ENCODE assay signal across 23 cellular contexts in the genomic region with DNA sequence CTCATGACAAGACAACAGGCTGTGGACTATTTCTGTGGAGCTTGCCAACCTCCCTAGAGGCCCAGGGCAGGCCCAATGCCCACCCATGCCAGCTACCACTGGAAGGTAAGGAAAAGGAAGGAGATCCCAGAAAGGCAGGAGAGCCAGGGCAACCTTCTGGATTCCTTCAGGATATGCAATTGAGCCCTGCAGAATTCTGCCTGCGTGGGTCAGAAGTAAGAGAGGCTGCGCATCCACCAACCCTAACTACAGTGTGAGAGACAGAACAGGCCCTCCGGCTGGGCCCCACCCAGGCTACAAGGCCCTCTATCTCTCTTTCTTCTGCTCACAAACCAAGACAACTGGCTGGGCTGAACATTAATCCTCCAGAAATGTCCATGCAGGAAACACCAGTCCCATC.
"Had no signal": no experiment of that assay in that cellular context is flagged by ENCODE, and none has a peak within 500 bp of the region (broad histone marks: within the 10 kb centered on the region; RNA-seq: fewer than 3 reads in every experiment).

No MANE protein-coding gene starts in this region.

- DNase-seq: activated CD4-positive, alpha-beta T cell treated with anti-CD3 and anti-CD28 coated beads, Interleukin-2, amount 10 ng/mL, durations not matched to agents 24 days and 14 days; activated CD4-positive, alpha-beta T cell treated with anti-CD3 and anti-CD28 coated beads, Interleukin-2, amount 50 U/mL, for 48 hours; activated gamma-delta T cell treated with Interleukin-2 at 50 U/mL for 16 hours; activated naive CD4-positive, alpha-beta T cell treated with anti-CD3 and anti-CD28 coated beads, Interleukin-2, amount 10 ng/mL, durations not matched to agents 7 days and 5 days; activated naive CD8-positive, alpha-beta T cell treated with anti-CD3 and anti-CD28 coated beads for 36 hours; activated T-cell treated with anti-CD3 and anti-CD28 coated beads, Interleukin-2, amount 50 U/mL, for 1 hour; anterior cingulate cortex; NCI-H1092; NCI-H1417; NCI-H1930; NCI-H2171; NCI-H2227 treated with DMSO at 0.1 percent for 48 hours; NCI-H526 treated with DMSO at 0.1 percent for 48 hours; NCI-H82; OCI-M1; RPMI8226; SHP77; SW 1271 had no signal

- H3K4me3 ChIP-seq: SJSA1 had no signal

- H3K9ac ChIP-seq: KMS-11 had no signal

- H3K27me3 ChIP-seq: SJSA1 had no signal

- ATAC-seq: activated CD4-positive, CD25-positive, alpha-beta regulatory T cell treated with anti-CD3 and anti-CD28 coated beads, Interleukin-2, amount 50 U/mL, for 24 hours; Panc1; SK-N-SH treated with all-trans-retinoic acid at 6 μM for 48 hours had no signal

- H3K27me3 Mint-ChIP-seq: activated CD4-positive, alpha-beta T cell treated with anti-CD3 and anti-CD28 coated beads, Interleukin-2, amount 10 ng/mL, durations not matched to agents 24 days and 14 days; activated naive CD4-positive, alpha-beta T cell treated with anti-CD3 and anti-CD28 coated beads, Interleukin-2, amount 10 ng/mL, durations not matched to agents 7 days and 5 days; activated naive CD8-positive, alpha-beta T cell treated with anti-CD3 and anti-CD28 coated beads for 36 hours had no signal

- H3K9me3 ChIP-seq: SJSA1 had no signal

- H3K27ac ChIP-seq: KMS-11, SJSA1 had no signal

- H3K4me3 Mint-ChIP-seq: activated CD4-positive, alpha-beta T cell treated with anti-CD3 and anti-CD28 coated beads, Interleukin-2, amount 10 ng/mL, durations not matched to agents 24 days and 14 days; activated naive CD4-positive, alpha-beta T cell treated with anti-CD3 and anti-CD28 coated beads, Interleukin-2, amount 10 ng/mL, durations not matched to agents 7 days and 5 days; activated naive CD8-positive, alpha-beta T cell treated with anti-CD3 and anti-CD28 coated beads for 36 hours had no signal

- H3K27ac Mint-ChIP-seq: activated CD4-positive, alpha-beta T cell treated with anti-CD3 and anti-CD28 coated beads, Interleukin-2, amount 10 ng/mL, durations not matched to agents 24 days and 14 days; activated naive CD4-positive, alpha-beta T cell treated with anti-CD3 and anti-CD28 coated beads, Interleukin-2, amount 10 ng/mL, durations not matched to agents 7 days and 5 days; activated naive CD8-positive, alpha-beta T cell treated with anti-CD3 and anti-CD28 coated beads for 36 hours had no signal
